In the genomic region with DNA sequence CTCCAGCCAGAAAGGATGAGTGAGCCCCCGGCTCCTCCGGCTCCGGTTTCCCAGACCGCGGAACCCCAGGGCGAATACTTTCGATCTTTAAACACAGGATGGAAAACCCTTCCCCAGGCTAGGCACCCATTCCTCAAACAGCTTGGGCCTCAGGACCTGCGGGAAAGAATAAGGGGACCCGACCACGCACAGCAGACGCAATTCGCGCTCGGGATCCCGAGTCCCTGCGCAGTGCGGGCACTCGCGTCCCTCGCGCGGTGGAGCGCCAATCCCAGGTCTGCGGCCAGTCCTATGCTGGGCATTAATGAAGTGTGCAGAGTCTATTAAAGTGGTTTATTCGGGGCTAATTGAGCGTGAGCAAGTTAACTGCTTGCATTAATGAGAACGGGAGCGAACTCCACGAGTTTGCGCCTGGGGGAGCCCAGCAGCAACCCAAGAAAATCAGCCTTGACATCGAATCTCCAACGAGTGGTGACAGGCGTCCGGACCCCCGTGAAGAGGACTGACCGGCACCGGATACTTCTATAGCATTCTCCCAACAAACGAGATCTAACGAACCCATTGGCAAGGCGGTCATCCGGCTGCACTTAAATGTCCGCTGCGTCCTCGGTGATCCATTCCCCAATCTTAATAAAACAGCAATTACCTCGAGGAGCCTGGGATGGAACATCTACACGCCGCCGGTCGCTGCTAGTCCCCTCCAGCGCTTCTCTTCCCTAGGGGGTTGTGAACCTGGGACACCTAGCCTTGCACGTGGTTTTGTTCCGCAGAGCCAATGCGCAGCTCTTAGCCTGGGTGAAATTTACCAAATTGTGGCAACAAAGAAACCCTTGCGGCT, we compare ENCODE assay signal across 8 cellular contexts. TPM values are rescaled to one million over a fixed set of nuclear protein-coding genes. Genes with fewer than 3 reads are reported as not detected.
DNase-seq lines count a peak whose midpoint lies in the region; ATAC-seq, FAIRE-seq and TF ChIP-seq lines count a peak whose summit lies in the region.

No MANE protein-coding gene starts in this region.

- TF ChIP-seq EP300 in K562 (IDR thresholded peaks at IDR 0.05; ENCODE audit: low read length): no peak

- H3K4me3 ChIP-seq in K562: no peak overlapping the region
- peak overlapping the region; percentile 30 for H3K4me3 ChIP-seq in lower leg skin (ENCODE audit: low read depth, poor library complexity, severe bottlenecking)
- peak overlapping the region; percentile 60 to 84 for H3K4me3 ChIP-seq in testis

- H3K4me2 ChIP-seq in K562 (ENCODE audit: insufficient read depth, low read length): no peak overlapping the region

- POLR2A ChIA-PET in K562 (lab: Yijun Ruan, JAX): no interaction called here

- 0 out of 2 replicates have a peak, but pooled peaks cover 4% of the 10 kb centered on the region for H4K20me1 ChIP-seq in K562 (replicated peaks; ENCODE audit: control insufficient read depth, insufficient read depth, low read length)

- no peaks in the 10 kb centered on the region for H3K79me2 ChIP-seq in K562 (ENCODE audit: control insufficient read depth, insufficient read depth, low read length)

- H3K9me3 ChIP-seq in K562 (replicated peaks; ENCODE audit: control insufficient read depth, insufficient read depth, low read depth, low read length) (no peaks in the 10 kb centered on the region), testis (no peaks in the 10 kb centered on the region)

- WGBS in K562 (ENCODE audit: insufficient coverage, low coverage, missing lambda C conversion rate): 44% methylated on average over 48 of the region's 54 CpGs
- WGBS in lower leg skin, 2 donors: 14% methylated on average over 54 of the region's 54 CpGs
- 5 to 8% methylated on average over 22 to 54 of the region's 54 CpGs for WGBS in testis, 2 donors

- no peak for TF ChIP-seq RAD21 in K562 (CRISPR knock-in tag; conservative IDR thresholded peaks at IDR 0.05 in 1 of 2, IDR thresholded peaks at IDR 0.05 in 1 of 2)

- intact Hi-C loops in K562 (cut with micrococcal nuclease) (no loop called here), lower leg skin (cut with DNase I; ENCODE audit: low total_unique reads) (no loop called here), testis (cut with DNase I; ENCODE audit: low total_unique reads) (loop anchor here (10.0 kb wide), 1 partner anchor 372 kb away; no protein-coding TSS in a partner anchor)

- no peak for FAIRE-seq in K562 (lab: Jason Lieb, UNC)

- TF ChIP-seq CTCF in K562 (IDR thresholded peaks at IDR 0.05 in 2 of 3, conservative IDR thresholded peaks at IDR 0.05 in 1 of 3; ENCODE audit: insufficient read depth in 2 of 3, low read depth in 1 of 3, low read length in 3 of 3) (no peak), lower leg skin (IDR thresholded peaks at IDR 0.05) (no peak), testis (IDR thresholded peaks at IDR 0.05) (no peak)

- H2AFZ ChIP-seq in K562 (ENCODE audit: low read depth, low read length): no peak overlapping the region

- H3K36me3 ChIP-seq in K562 (ENCODE audit: control insufficient read depth, insufficient read depth, low read length) (no peaks in the 10 kb centered on the region), testis (ENCODE audit: low read depth, missing control alignments) (no peaks in the 10 kb centered on the region)

- H3K27ac ChIP-seq in K562 (ENCODE audit: extremely low read depth, low read depth, low read length) (no peak overlapping the region), testis (peak overlapping the region; percentile 84)

- CTCF ChIA-PET in K562 (lab: Yijun Ruan, JAX; ENCODE audit: low intra/inter-chr PET ratio): no interaction called here

- BruUV-seq in K562 (replicated peaks; lab: Mats Ljungman, UMichigan): no TSS peak

- H3K4me1 ChIP-seq in K562 (replicated peaks in 1 of 2; ENCODE audit: control insufficient read depth in 2 of 2, insufficient read depth in 2 of 2, low read length in 2 of 2) (peaks cover 0 to 14% of the 10 kb centered on the region in 2 experiments; a peak in 2 of 5 replicates), testis (peaks cover 42% of the 10 kb centered on the region)

- no peaks in the 10 kb centered on the region for H3K9me1 ChIP-seq in K562 (ENCODE audit: control insufficient read depth, insufficient read depth, low read length)

- no peak overlapping the region for H3K9ac ChIP-seq in K562 (ENCODE audit: insufficient read depth in 1 of 2, low read depth in 2 of 2, low read length in 2 of 2)

- TF ChIP-seq POLR2A in K562 (conservative IDR thresholded peaks at IDR 0.05) (no peak), lower leg skin (IDR thresholded peaks at IDR 0.05) (no peak), testis (IDR thresholded peaks at IDR 0.05) (no peak)

- ATAC-seq in K562: no peak
- no peak for ATAC-seq in GM21619 (IDR thresholded peaks at IDR 0.05; ENCODE audit: unreplicated experiment)

- in situ Hi-C loops in K562 (cut with MboI): loop anchor here (10.0 to 25.0 kb wide), 2 partner anchors 508 to 919 kb away; no protein-coding TSS in a partner anchor

- DNase-seq in activated T-cell treated with anti-CD3 and anti-CD28 coated beads, Interleukin-2, amount 50 U/mL, for 1 hour: peak; percentile 31
- DNase-seq in activated T-cell treated with anti-CD3 and anti-CD28 coated beads for 4 hours (no peak), K562 (ENCODE audit: extremely low read depth in 1 of 4, low spot score in 3 of 4) (no peak), lower leg skin (ENCODE audit: low spot score in 2 of 2) (no peak), testis (no peak), kidney glomerular epithelial cell (lab: John Stamatoyannopoulos, UW) (no peak), SW 1271 (lab: John Stamatoyannopoulos, UW) (no peak)

- H3K27me3 ChIP-seq in K562 (ENCODE audit: control insufficient read depth in 2 of 2, insufficient read depth in 2 of 2, low read length in 2 of 2) (peaks cover 64 to 93% of the 10 kb centered on the region in 2 experiments; a peak in 4 of 5 replicates), testis (no peaks in the 10 kb centered on the region)

TF ChIP-seq in K562, 482 proteins besides CTCF, POLR2A, EP300 and RAD21:
- TF ChIP-seq ZNF830 (CRISPR knock-in tag; IDR thresholded peaks at IDR 0.05) (no peak), BMI1 (IDR thresholded peaks at IDR 0.05; ENCODE audit: low read length) (0 out of 2 replicates have a peak, but pooled peaks have one; percentile 5), MAZ (CRISPR knock-in tag; conservative IDR thresholded peaks at IDR 0.05 in 1 of 2, IDR thresholded peaks at IDR 0.05 in 1 of 2) (no peak)
- TF ChIP-seq, protein P1, sequence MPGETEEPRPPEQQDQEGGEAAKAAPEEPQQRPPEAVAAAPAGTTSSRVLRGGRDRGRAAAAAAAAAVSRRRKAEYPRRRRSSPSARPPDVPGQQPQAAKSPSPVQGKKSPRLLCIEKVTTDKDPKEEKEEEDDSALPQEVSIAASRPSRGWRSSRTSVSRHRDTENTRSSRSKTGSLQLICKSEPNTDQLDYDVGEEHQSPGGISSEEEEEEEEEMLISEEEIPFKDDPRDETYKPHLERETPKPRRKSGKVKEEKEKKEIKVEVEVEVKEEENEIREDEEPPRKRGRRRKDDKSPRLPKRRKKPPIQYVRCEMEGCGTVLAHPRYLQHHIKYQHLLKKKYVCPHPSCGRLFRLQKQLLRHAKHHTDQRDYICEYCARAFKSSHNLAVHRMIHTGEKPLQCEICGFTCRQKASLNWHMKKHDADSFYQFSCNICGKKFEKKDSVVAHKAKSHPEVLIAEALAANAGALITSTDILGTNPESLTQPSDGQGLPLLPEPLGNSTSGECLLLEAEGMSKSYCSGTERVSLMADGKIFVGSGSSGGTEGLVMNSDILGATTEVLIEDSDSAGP (CRISPR knock-in tag; IDR thresholded peaks at IDR 0.05): no peak

RNA-seq across cellular contexts. Expression of a gene that starts 1.7 kb away (rescaled TPM):
- total RNA-seq in K562 (2011; cell fraction: chromatin; rRNA removed; ENCODE audit: low replicate concordance): not detected in 2 replicates
- not detected in 2 replicates for total RNA-seq in K562 (2011; cell fraction: nucleolus; rRNA removed)
- not detected in 2 replicates for total RNA-seq in K562 (2011; cell fraction: nucleoplasm; rRNA removed)
- total RNA-seq in K562 (2014; rRNA removed) (not detected in 2 replicates), K562 (2014; rRNA removed; fragmentation: Illumina TruSeq; extraction: Trizol) (not detected in 2 replicates), K562 (2015; rRNA removed; fragmentation: Illumina TruSeq; extraction: Trizol) (not detected in 2 replicates), K562 (2021) (not detected in 2 replicates), lower leg skin (10 to 100 TPM in 3 of 4 donors, 1 to 10 TPM in 1; 1.1 to 16.2 (median 12.7) TPM), testis (10 to 100 TPM in 1 of 2 donors, 1 to 10 TPM in 1; 8.9 to 27.7 TPM)
- polyA plus RNA-seq in K562 (2011; rRNA removed) (not detected in 2 replicates), K562 (2014; fragmentation: Illumina TruSeq; extraction: Trizol) (not detected in 2 replicates), K562 (2014; fragmentation: Nextera tagmentation; extraction: Ambion mirVana) (not detected), K562 (2014; rRNA removed) (not detected in 2 replicates), testis (ENCODE audit: insufficient read depth, low read depth, low replicate concordance) (21.5 TPM)
- polyA plus RNA-seq in K562 (2011; cell fraction: cytosol; rRNA removed): not detected in 2 replicates
- not detected in 2 replicates for polyA plus RNA-seq in K562 (2011; cell fraction: nucleus; rRNA removed)
- polyA plus RNA-seq in K562 (2012): 0.03 TPM in 1 of 2 replicates, not detected in the other
- not detected in 2 replicates for polyA minus RNA-seq in K562 (2011; rRNA and poly(A)+ RNA removed)
- not detected in 2 replicates for polyA minus RNA-seq in K562 (2011; cell fraction: cytosol; rRNA and poly(A)+ RNA removed)
- polyA minus RNA-seq in K562 (2011; cell fraction: nucleus; rRNA and poly(A)+ RNA removed): not detected in 2 replicates
